ENCODE assay signal across 17 cellular contexts in the genomic region with DNA sequence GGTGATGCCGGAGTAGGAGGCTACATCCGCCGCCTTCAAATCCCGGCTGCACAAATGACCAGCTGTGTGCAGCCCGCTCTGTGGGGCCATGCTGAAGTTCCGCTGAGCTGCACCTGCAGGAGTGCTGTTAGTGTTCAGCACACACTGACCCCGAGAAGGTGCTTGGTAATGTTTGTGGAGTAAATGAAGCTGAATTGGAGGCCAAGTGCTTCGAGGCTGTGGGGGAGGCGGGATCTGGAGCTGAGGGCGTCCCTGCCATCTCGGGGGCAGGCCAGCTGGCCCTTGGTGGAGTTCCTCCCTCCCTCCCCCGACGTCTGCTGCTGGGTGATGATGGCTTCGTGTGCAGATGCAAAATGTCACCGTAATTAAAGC.
DNase-seq lines count a peak whose midpoint lies in the region; ATAC-seq lines count a peak whose summit lies in the region.
"Had no signal": no experiment of that assay in that cellular context is flagged by ENCODE, and none has a peak within 500 bp of the region (broad histone marks: within the 10 kb centered on the region; RNA-seq: fewer than 3 reads in every experiment).

No MANE protein-coding gene starts in this region.

- no peak for ATAC-seq in GM21423 (IDR thresholded peaks at IDR 0.05; ENCODE audit: unreplicated experiment)
- ATAC-seq in HG02610 (IDR thresholded peaks at IDR 0.05; ENCODE audit: unreplicated experiment) = no peak
- ATAC-seq in GM19395 (IDR thresholded peaks at IDR 0.05; ENCODE audit: unreplicated experiment) = no peak
- ATAC-seq: activated CD8-positive, alpha-beta memory T cell treated with anti-CD3 and anti-CD28 coated beads, Interleukin-2, amount 10 ng/mL, durations not matched to agents 7 days and 5 days; left lobe of liver had no signal

- DNase-seq in NCI-H524 (lab: John Stamatoyannopoulos, UW) (peak; percentile 15 to 43), NCI-H524 treated with DMSO at 0.1 percent for 48 hours (lab: John Stamatoyannopoulos, UW) (no peak), NCI-H2029 treated with DMSO at 0.1 percent for 48 hours (lab: John Stamatoyannopoulos, UW) (peak; percentile 7), SHP77 treated with DMSO at 0.1 percent for 48 hours (lab: John Stamatoyannopoulos, UW) (peak; percentile 73), retina (peak; percentile 36)
- DNase-seq: activated CD4-positive, alpha-beta T cell treated with anti-CD3 and anti-CD28 coated beads for 1 hour; activated CD8-positive, alpha-beta memory T cell treated with anti-CD3 and anti-CD28 coated beads, Interleukin-2, amount 10 ng/mL, durations not matched to agents 7 days and 5 days; KBM-7; NCI-H226; occipital lobe; sigmoid colon; stimulated activated CD4-positive, alpha-beta T cell treated with anti-CD3 and anti-CD28 coated beads, Interleukin-2, amount 100 ng/mL, for 24 hours; stomach had no signal
